Comparison of ENCODE assay signal across 8 cellular contexts in the genomic region with DNA sequence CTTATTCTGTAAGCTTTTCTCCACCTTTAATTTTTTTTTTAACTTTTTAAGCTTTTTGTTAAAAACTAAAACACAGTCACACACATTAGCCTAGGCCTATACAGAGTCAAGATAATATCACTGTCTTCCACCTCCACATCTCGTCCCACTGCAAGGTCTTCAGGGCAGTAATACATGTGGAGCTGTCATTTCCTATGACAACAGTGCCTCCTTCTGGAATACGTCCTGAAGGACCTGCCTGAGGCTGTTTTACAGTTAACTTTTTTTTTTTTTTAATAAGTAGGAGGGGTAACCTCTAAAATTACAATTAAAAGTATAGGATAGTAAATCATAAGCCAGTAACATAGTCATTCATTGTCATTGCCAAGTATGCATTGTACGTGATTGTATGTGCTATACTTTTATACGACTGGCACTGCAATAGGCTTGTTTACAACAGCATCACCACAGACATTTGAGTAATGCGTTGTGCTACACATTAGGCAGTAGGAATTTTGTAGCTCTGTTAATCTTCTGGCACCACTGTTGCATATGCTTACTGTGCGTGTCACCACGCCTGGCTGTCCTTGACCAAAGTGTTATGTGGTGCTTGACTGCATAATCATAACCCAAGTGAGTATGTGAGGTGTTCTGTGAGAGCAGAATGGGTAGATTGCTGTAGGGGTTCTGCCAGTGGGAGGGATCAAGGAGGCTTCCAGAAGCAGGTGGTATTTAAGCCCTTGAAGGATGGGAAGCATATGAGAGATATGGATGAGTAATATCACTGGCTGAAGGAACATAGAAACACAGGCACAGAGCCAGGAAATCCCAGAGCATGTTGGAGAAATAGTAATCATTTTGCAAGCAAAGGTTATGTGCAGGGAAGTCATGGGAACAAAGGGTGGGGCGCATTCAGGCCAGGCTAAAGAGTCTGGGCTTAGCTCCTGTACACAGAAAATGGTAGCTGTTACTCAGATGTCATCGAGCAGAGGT. TPM values are rescaled to one million over a fixed set of nuclear protein-coding genes. Genes with fewer than 3 reads are reported as not detected.
DNase-seq lines count a peak whose midpoint lies in the region; ATAC-seq and TF ChIP-seq lines count a peak whose summit lies in the region.

No MANE protein-coding gene starts in this region.

- no peaks in the 10 kb centered on the region for H3K9me3 ChIP-seq in AG04450 (ENCODE audit: control insufficient read depth, insufficient read depth, low read length)

- CTCF ChIA-PET in AG04450 (lab: Charles Lee) = interaction anchor here (0.5 to 1.5 kb wide), 13 partner anchors 9 to 236 kb away, joined by 3 to 6 read pairs (median 4); no protein-coding TSS in a partner anchor

- no peak overlapping the region for H3K27ac ChIP-seq in AG04450 (ENCODE audit: low read depth, low read length)

- peak; percentile 41 for TF ChIP-seq CTCF in AG04450 (IDR thresholded peaks at IDR 0.05; ENCODE audit: low read depth, low read length)
- peak; percentile 12 for TF ChIP-seq CTCF in GM12865 (IDR thresholded peaks at IDR 0.05; ENCODE audit: insufficient read depth, low read depth, low read length, missing control alignments)

- in situ Hi-C loops in G401 (cut with HindIII; ENCODE audit: low sequenced_read_pairs) = no loop called here

- ATAC-seq in GM18498 (IDR thresholded peaks at IDR 0.05; ENCODE audit: unreplicated experiment) = no peak

- no peak overlapping the region for H3K4me3 ChIP-seq in AG04450 (ENCODE audit: low read depth, low read length)
- no peak overlapping the region for H3K4me3 ChIP-seq in GM12865 (ENCODE audit: low read depth, low read length)

- no peaks in the 10 kb centered on the region for H3K27me3 ChIP-seq in AG04450 (ENCODE audit: control insufficient read depth, insufficient read depth, low read length)

- POLR2A ChIA-PET in AG04450 (lab: Yijun Ruan, JAX) = no interaction called here

- DNase-seq in AG04450 (ENCODE audit: low read depth, low spot score) (no peak), GM12865 (ENCODE audit: low read depth) (peak; percentile 38), RPMI7951 (ENCODE audit: low read depth) (peak; percentile 49), fibroblast of peridontal ligament (ENCODE audit: extremely low read depth) (peak; percentile 86), renal cortical epithelial cell (ENCODE audit: low read depth) (peak; percentile 79), G401 (ENCODE audit: low spot score) (no peak), OCI-M2 (lab: John Stamatoyannopoulos, UW; ENCODE audit: unreplicated experiment) (no peak)

RNA-seq across cellular contexts. Expression of gene FBXO22, which starts 18.3 kb away (rescaled TPM):
- polyA plus RNA-seq in AG04450 (2011; rRNA removed) = 59.8 and 68.7 TPM in 2 replicates
- polyA minus RNA-seq in AG04450 (2011; rRNA and poly(A)+ RNA removed) = 41.1 and 44.0 TPM in 2 replicates
- 50.5 and 58.1 TPM in 2 replicates for total RNA-seq in RPMI7951 (2014; rRNA removed; shearing (Covaris generic))
- total RNA-seq in renal cortical epithelial cell = 58.6 and 62.5 TPM in 2 replicates
- 84.9 and 111 TPM in 2 replicates for total RNA-seq in G401 (2014; rRNA removed; shearing (Covaris generic))

Comparison
In these comparisons a context has a peak if more than half of its experiments do, and no peak if none do; other contexts are left out.
1. DNase-seq: peak in GM12865 (single experiment), RPMI7951 (single experiment), fibroblast of peridontal ligament (single experiment) and renal cortical epithelial cell (single experiment); none in AG04450 (single experiment), G401 (single experiment) and OCI-M2 (single experiment).